16 cellular contexts compared by ENCODE assay signal in genomic region chr11:59180168-59180567, GRCh38. TPM values are rescaled to one million over a fixed set of nuclear protein-coding genes. Genes with fewer than 3 reads are reported as not detected.
A peak's percentile ranks its signal among the peaks of the same experiment; 100 is the strongest.
DNase-seq lines count a peak whose midpoint lies in the region; ATAC-seq and TF ChIP-seq lines count a peak whose summit lies in the region.
"Had no signal": no experiment of that assay in that cellular context is flagged by ENCODE, and none has a peak within 500 bp of the region (broad histone marks: within the 10 kb centered on the region; RNA-seq: fewer than 3 reads in every experiment).

No MANE protein-coding gene starts in this region.

- DNase-seq in C1 segment of cervical spinal cord (lab: John Stamatoyannopoulos, UW): peak in 8 of 14 donors; percentile 22 to 64 (median 44)
- no peak for DNase-seq in endothelial cell (ENCODE audit: low spot score)
- DNase-seq in neural crest cell (ENCODE audit: low read depth, low spot score): peak; percentile 29
- DNase-seq in sciatic nerve (ENCODE audit: low spot score): no peak
- DNase-seq in AG08395 (ENCODE audit: low spot score): no peak
- no peak for DNase-seq in activated CD4-positive, CD25-positive, alpha-beta regulatory T cell treated with anti-CD3 and anti-CD28 coated beads, Interleukin-2, amount 50 U/mL, for 72 hours
- no peak for DNase-seq in inferior parietal cortex (ENCODE audit: extremely low spot score)
- DNase-seq: 8988T; CD8-positive, alpha-beta T cell; NCI-H1436; NCI-H1930; NCI-H526; SJCRH30 had no signal

- H3K4me1 Mint-ChIP-seq in endothelial cell (ENCODE audit: unreplicated experiment): peaks cover 11% of the 10 kb centered on the region
- H3K4me1 Mint-ChIP-seq in neural crest cell: peaks cover 97% of the 10 kb centered on the region

- H3K27me3 Mint-ChIP-seq in endothelial cell (ENCODE audit: unreplicated experiment) (peaks cover 1% of the 10 kb centered on the region), neural crest cell (ENCODE audit: low read depth) (peaks cover 4% of the 10 kb centered on the region)

- H3K4me3 Mint-ChIP-seq in endothelial cell (ENCODE audit: unreplicated experiment) (peak overlapping the region; percentile 70), neural crest cell (peak overlapping the region; percentile 74)
- H3K4me3 Mint-ChIP-seq: CD8-positive, alpha-beta T cell had no signal

- TF ChIP-seq CTCF in endothelial cell (IDR thresholded peaks at IDR 0.05; ENCODE audit: unreplicated experiment) (no peak), neural crest cell (conservative IDR thresholded peaks at IDR 0.05) (no peak)

- H3K36me3 Mint-ChIP-seq in endothelial cell (ENCODE audit: low read depth, unreplicated experiment): peaks cover 59% of the 10 kb centered on the region
- H3K36me3 Mint-ChIP-seq in neural crest cell (ENCODE audit: low read depth): peaks cover 48% of the 10 kb centered on the region
- H3K36me3 Mint-ChIP-seq: CD8-positive, alpha-beta T cell had no signal

- H3K9me3 Mint-ChIP-seq in endothelial cell (ENCODE audit: unreplicated experiment) (no peaks in the 10 kb centered on the region), neural crest cell (peaks cover 3% of the 10 kb centered on the region)
- H3K9me3 Mint-ChIP-seq: CD8-positive, alpha-beta T cell had no signal

- ATAC-seq in sciatic nerve (peak; percentile 30), HG03175 (IDR thresholded peaks at IDR 0.05; ENCODE audit: unreplicated experiment) (no peak)
- ATAC-seq: CD8-positive, alpha-beta T cell had no signal

- H3K27ac Mint-ChIP-seq in endothelial cell (ENCODE audit: unreplicated experiment) (no peak overlapping the region), neural crest cell (ENCODE audit: unreplicated experiment) (peak overlapping the region; percentile 24)
- H3K27ac Mint-ChIP-seq: CD8-positive, alpha-beta T cell had no signal

- intact Hi-C loops in sciatic nerve (cut with DNase I): no loop called here

RNA-seq across cellular contexts. Expression of gene DTX4, which starts 8.2 kb away (rescaled TPM):
- total RNA-seq in endothelial cell (ENCODE audit: unreplicated experiment) (29.4 TPM), neural crest cell (129 and 139 TPM in 2 replicates), sciatic nerve (35.9 TPM)

RNA-seq across cellular contexts. Expression of gene MPEG1, which starts 32.6 kb away (rescaled TPM):
- total RNA-seq in endothelial cell (ENCODE audit: unreplicated experiment) (not detected), neural crest cell (not detected in 2 replicates), sciatic nerve (18.0 TPM)
- total RNA-seq: H4, HT-29, SJCRH30 had no signal

RNA-seq across cellular contexts. Expression of gene FAM111A, which starts 37.5 kb away (rescaled TPM):
- total RNA-seq in endothelial cell (ENCODE audit: unreplicated experiment): 30.8 TPM
- total RNA-seq in neural crest cell: 23.4 and 25.8 TPM in 2 replicates
- total RNA-seq in sciatic nerve: 48.0 TPM

Comparison
In these comparisons a context has a peak if more than half of its experiments do, and no peak if none do; other contexts are left out.
1. DNase-seq: peak in C1 segment of cervical spinal cord (8 of 14) and neural crest cell (single experiment); none in endothelial cell (single experiment), sciatic nerve (single experiment), AG08395 (single experiment), activated CD4-positive, CD25-positive, alpha-beta regulatory T cell treated with anti-CD3 and anti-CD28 coated beads, Interleukin-2, amount 50 U/mL, for 72 hours (single experiment) and inferior parietal cortex (single experiment).
2. RNA of gene MPEG1, which starts 32.6 kb away (total RNA-seq): 18.0 TPM in sciatic nerve (single experiment); not detected in endothelial cell (single experiment) and not detected in neural crest cell; every median in the first group is over 10 times any median in the second.